Comparison of ENCODE assay signal across 16 cellular contexts in the genomic region with DNA sequence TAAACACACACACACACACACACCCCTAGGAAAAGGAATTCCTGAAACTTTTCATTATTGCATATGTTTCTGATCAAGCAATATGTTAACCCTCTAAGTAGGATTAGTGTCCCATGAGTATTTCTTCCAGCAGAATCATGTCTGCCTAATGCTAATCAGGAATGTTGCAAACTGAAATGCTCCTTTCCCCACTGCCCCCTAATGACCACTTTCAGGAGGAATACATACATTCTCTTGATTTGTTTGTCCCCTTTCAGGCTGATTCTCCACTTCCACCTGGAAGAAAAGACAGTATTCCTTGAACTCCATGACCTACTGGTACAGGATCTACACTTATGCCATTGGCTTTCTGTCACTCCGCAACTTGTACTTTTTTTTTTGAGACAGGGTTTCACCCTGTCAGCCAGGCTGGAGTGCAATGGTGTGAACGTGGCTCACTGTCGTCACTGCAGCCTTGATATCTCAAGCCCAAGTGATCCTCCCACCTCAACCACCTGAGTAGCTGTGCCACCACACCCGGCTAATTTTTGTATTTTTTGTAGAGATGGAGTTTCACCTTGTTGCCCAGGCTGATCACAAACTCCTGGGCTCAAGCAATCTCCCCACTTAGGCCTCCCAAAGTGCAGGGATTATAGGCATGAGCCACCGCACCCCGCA.
"Had no signal": no experiment of that assay in that cellular context is flagged by ENCODE, and none has a peak within 500 bp of the region (broad histone marks: within the 10 kb centered on the region; RNA-seq: fewer than 3 reads in every experiment).

No MANE protein-coding gene starts in this region.

- ATAC-seq: activated T-helper 17 cell treated with anti-CD3 and anti-CD28 coated beads, Interleukin-2, amount 50 U/mL, for 72 hours; effector memory CD8-positive, alpha-beta T cell; left colon had no signal

- DNase-seq: activated CD4-positive, alpha-beta memory T cell treated with anti-CD3 and anti-CD28 coated beads for 36 hours; activated CD4-positive, CD25-positive, alpha-beta regulatory T cell treated with anti-CD3 and anti-CD28 coated beads, Interleukin-2, amount 50 U/mL, for 72 hours; activated CD8-positive, alpha-beta memory T cell treated with anti-CD3 and anti-CD28 coated beads, Interleukin-2, amount 50 U/mL, for 4 hours; activated naive CD4-positive, alpha-beta T cell treated with anti-CD3 and anti-CD28 coated beads for 36 hours; adrenal gland; effector memory CD8-positive, alpha-beta T cell; left colon; nephron progenitor cell; stimulated activated CD4-positive, alpha-beta T cell treated with anti-CD3 and anti-CD28 coated beads, Interleukin-4, amount 100 ng/mL, for 1 hour; stimulated activated CD8-positive, alpha-beta memory T cell treated with anti-CD3 and anti-CD28 coated beads, Interleukin-4, amount 100 ng/mL, for 48 hours; T-helper 2 cell; tibial artery; uterus had no signal

- H3K9me3 Mint-ChIP-seq: activated CD4-positive, alpha-beta memory T cell treated with anti-CD3 and anti-CD28 coated beads for 36 hours; activated naive CD4-positive, alpha-beta T cell treated with anti-CD3 and anti-CD28 coated beads for 36 hours; activated T-helper 17 cell treated with anti-CD3 and anti-CD28 coated beads, Interleukin-2, amount 50 U/mL, for 72 hours; dendritic cell treated with granulocyte-macrophage colony-stimulating factor and Interleukin-4, amounts not matched to agents 40 ng/mL and 50 ng/mL, for 4 days; effector memory CD8-positive, alpha-beta T cell; memory B cell had no signal

- H3K27me3 Mint-ChIP-seq: activated CD4-positive, alpha-beta memory T cell treated with anti-CD3 and anti-CD28 coated beads for 36 hours; activated T-helper 17 cell treated with anti-CD3 and anti-CD28 coated beads, Interleukin-2, amount 50 U/mL, for 72 hours; dendritic cell treated with granulocyte-macrophage colony-stimulating factor and Interleukin-4, amounts not matched to agents 40 ng/mL and 50 ng/mL, for 4 days; effector memory CD8-positive, alpha-beta T cell; memory B cell had no signal

- H3K27ac Mint-ChIP-seq: activated CD4-positive, alpha-beta memory T cell treated with anti-CD3 and anti-CD28 coated beads for 36 hours; activated naive CD4-positive, alpha-beta T cell treated with anti-CD3 and anti-CD28 coated beads for 36 hours; activated T-helper 17 cell treated with anti-CD3 and anti-CD28 coated beads, Interleukin-2, amount 50 U/mL, for 72 hours; dendritic cell treated with granulocyte-macrophage colony-stimulating factor and Interleukin-4, amounts not matched to agents 40 ng/mL and 50 ng/mL, for 4 days; memory B cell; nephron progenitor cell had no signal

- H3K4me3 Mint-ChIP-seq: activated CD4-positive, alpha-beta memory T cell treated with anti-CD3 and anti-CD28 coated beads for 36 hours; activated naive CD4-positive, alpha-beta T cell treated with anti-CD3 and anti-CD28 coated beads for 36 hours; activated T-helper 17 cell treated with anti-CD3 and anti-CD28 coated beads, Interleukin-2, amount 50 U/mL, for 72 hours; dendritic cell treated with granulocyte-macrophage colony-stimulating factor and Interleukin-4, amounts not matched to agents 40 ng/mL and 50 ng/mL, for 4 days; effector memory CD8-positive, alpha-beta T cell; memory B cell; nephron progenitor cell had no signal
